1 cellular context compared by ENCODE assay signal in the genomic region with DNA sequence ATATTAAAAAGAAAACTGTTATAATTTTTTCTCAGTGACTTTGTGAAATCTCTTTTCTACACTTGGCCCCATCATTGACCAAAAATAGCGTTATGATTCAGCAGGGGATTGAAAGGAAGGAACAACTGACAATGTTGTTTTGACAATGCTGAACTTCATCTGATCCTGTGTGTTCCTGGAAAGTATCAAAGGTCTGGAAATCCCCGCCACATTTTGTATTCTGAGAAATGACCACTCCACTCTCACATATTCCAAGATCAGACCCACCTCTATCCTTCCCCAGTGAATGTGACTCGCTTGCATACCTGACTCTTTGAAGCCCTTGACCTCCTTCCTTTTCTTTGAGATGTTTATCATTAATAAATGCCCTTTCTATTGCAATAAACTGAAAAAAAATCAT.
TF ChIP-seq lines count a peak whose summit lies in the region.

No MANE protein-coding gene starts in this region.

TF ChIP-seq in HepG2, 621 proteins besides CTCF, POLR2A, EP300 and RAD21:
- TF ChIP-seq RARA (CRISPR knock-in tag; IDR thresholded peaks at IDR 0.05): peak; percentile 49; the same call in 1 of the 2 replicates
- TF ChIP-seq, protein P1, sequence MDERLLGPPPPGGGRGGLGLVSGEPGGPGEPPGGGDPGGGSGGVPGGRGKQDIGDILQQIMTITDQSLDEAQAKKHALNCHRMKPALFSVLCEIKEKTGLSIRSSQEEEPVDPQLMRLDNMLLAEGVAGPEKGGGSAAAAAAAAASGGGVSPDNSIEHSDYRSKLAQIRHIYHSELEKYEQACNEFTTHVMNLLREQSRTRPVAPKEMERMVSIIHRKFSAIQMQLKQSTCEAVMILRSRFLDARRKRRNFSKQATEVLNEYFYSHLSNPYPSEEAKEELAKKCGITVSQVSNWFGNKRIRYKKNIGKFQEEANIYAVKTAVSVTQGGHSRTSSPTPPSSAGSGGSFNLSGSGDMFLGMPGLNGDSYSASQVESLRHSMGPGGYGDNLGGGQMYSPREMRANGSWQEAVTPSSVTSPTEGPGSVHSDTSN (CRISPR knock-in tag; IDR thresholded peaks at IDR 0.05): no peak
- TF ChIP-seq BORCS8-MEF2B (CRISPR knock-in tag; IDR thresholded peaks at IDR 0.05): no peak
- peak; percentile 86 for TF ChIP-seq BCL6 (CRISPR knock-in tag; IDR thresholded peaks at IDR 0.05)
